In genomic region chr16:8607214-8607613, GRCh38 we compare ENCODE assay signal across 1 cellular context.
TF ChIP-seq lines count a peak whose summit lies in the region.

No MANE protein-coding gene starts in this region.

TF ChIP-seq in H1, 55 proteins besides CTCF, POLR2A, EP300 and RAD21:
- TF ChIP-seq RXRA (IDR thresholded peaks at IDR 0.05; ENCODE audit: insufficient read depth, low read depth, low read length) (no peak), TCF12 (IDR thresholded peaks at IDR 0.05; ENCODE audit: low read depth, low read length) (no peak), JUND (IDR thresholded peaks at IDR 0.05; ENCODE audit: low read length) (no peak), ZNF274 (IDR thresholded peaks at IDR 0.05; ENCODE audit: borderline replicate concordance, extremely low read depth, low read length) (no peak), HDAC6 (IDR thresholded peaks at IDR 0.05; ENCODE audit: low read depth, low read length) (no peak), CEBPB (IDR thresholded peaks at IDR 0.05; ENCODE audit: low read depth, low read length) (no peak), SIRT6 (IDR thresholded peaks at IDR 0.05; ENCODE audit: low read length) (no peak), TBP (IDR thresholded peaks at IDR 0.05; ENCODE audit: low read depth, low read length) (no peak), RBBP5 (IDR thresholded peaks at IDR 0.05; ENCODE audit: borderline replicate concordance, low read depth, low read length) (no peak), GTF2F1 (IDR thresholded peaks at IDR 0.05; ENCODE audit: borderline replicate concordance, low read depth, low read length) (no peak), RNF2 (IDR thresholded peaks at IDR 0.05; ENCODE audit: borderline replicate concordance, low read depth, low read length, missing control alignments, poor library complexity, severe bottlenecking) (no peak), CBX8 (IDR thresholded peaks at IDR 0.05; ENCODE audit: borderline replicate concordance, low read depth, low read length) (no peak)
